ENCODE assay signal across 1 cellular context in genomic region chr17:75771334-75772281, GRCh38.
TF ChIP-seq lines count a peak whose summit lies in the region.

No MANE protein-coding gene starts in this region.

TF ChIP-seq in HCT116, 20 proteins besides CTCF, POLR2A, EP300 and RAD21:
- TF ChIP-seq JUND (IDR thresholded peaks at IDR 0.05) (no peak), SRF (IDR thresholded peaks at IDR 0.05; ENCODE audit: low read depth) (no peak), POLR2AphosphoS5 (IDR thresholded peaks at IDR 0.05; ENCODE audit: low read depth, low read length) (no peak), YY1 (IDR thresholded peaks at IDR 0.05; ENCODE audit: extremely low read depth, insufficient replicate concordance, low read depth, low read length) (no peak), ZFX (IDR thresholded peaks at IDR 0.05) (no peak), EGR1 (IDR thresholded peaks at IDR 0.05; ENCODE audit: low read depth) (no peak), TCF7L2 (IDR thresholded peaks at IDR 0.05; ENCODE audit: borderline replicate concordance, extremely low read depth, insufficient read depth, insufficient read length) (no peak)
